Comparison of ENCODE assay signal across 27 cellular contexts in the genomic region with DNA sequence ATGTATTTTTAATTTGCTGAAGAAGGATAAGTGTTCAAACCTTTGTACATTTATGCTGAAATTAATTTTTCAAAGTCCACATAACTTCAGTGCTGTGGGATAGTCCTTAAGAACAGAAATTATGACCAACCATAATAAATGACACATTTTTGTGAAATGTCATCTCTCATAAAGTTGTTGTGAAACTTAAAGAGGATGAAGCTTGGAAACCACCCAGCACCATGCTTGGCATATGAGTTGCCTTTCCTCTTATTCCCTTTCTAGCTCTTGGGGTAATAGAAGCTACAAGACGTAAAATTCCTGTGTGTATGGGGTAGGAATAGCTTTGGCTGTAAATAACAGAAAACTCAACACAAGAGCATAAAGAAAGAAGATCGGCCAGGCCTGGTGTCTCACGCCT. TPM values are rescaled to one million over a fixed set of nuclear protein-coding genes. Genes with fewer than 3 reads are reported as not detected.
A peak's percentile ranks its signal among the peaks of the same experiment; 100 is the strongest.
DNase-seq lines count a peak whose midpoint lies in the region; ATAC-seq, FAIRE-seq and TF ChIP-seq lines count a peak whose summit lies in the region.
"Had no signal": no experiment of that assay in that cellular context is flagged by ENCODE, and none has a peak within 500 bp of the region (broad histone marks: within the 10 kb centered on the region; RNA-seq: fewer than 3 reads in every experiment).

No MANE protein-coding gene starts in this region.

- no peaks in the 10 kb centered on the region for H4K20me1 ChIP-seq in hepatocyte (ENCODE audit: insufficient read depth, poor library complexity, severe bottlenecking)

- no peaks in the 10 kb centered on the region for H3K9me2 ChIP-seq in hepatocyte (replicated peaks; ENCODE audit: insufficient read depth)

- H3K36me3 ChIP-seq in hepatocyte (replicated peaks; ENCODE audit: insufficient read depth, low read depth) (no peaks in the 10 kb centered on the region), upper lobe of left lung (no peaks in the 10 kb centered on the region), esophagus muscularis mucosa (no peaks in the 10 kb centered on the region)
- H3K36me3 ChIP-seq: gastrocnemius medialis had no signal

- no peak for TF ChIP-seq EP300 in upper lobe of left lung (IDR thresholded peaks at IDR 0.05)
- TF ChIP-seq EP300 in esophagus muscularis mucosa (IDR thresholded peaks at IDR 0.05) = no peak

- TF ChIP-seq POLR2A in H54 (IDR thresholded peaks at IDR 0.05; ENCODE audit: low read depth, low read length) (no peak), upper lobe of left lung (IDR thresholded peaks at IDR 0.05) (no peak), esophagus muscularis mucosa (IDR thresholded peaks at IDR 0.05; ENCODE audit: low read depth) (no peak)

- H3K4me3 ChIP-seq in hepatocyte (no peak overlapping the region), upper lobe of left lung (no peak overlapping the region), esophagus muscularis mucosa (no peak overlapping the region)
- H3K4me3 ChIP-seq: gastrocnemius medialis, mucosa of descending colon had no signal

- H3K4me2 ChIP-seq in hepatocyte = peak overlapping the region; percentile 27

- H3K9me3 ChIP-seq in hepatocyte (ENCODE audit: low read depth) (no peaks in the 10 kb centered on the region), upper lobe of left lung (no peaks in the 10 kb centered on the region), esophagus muscularis mucosa (no peaks in the 10 kb centered on the region)
- H3K9me3 ChIP-seq: gastrocnemius medialis, mucosa of descending colon had no signal

- H3K27me3 ChIP-seq in hepatocyte = no peaks in the 10 kb centered on the region
- no peaks in the 10 kb centered on the region for H3K27me3 ChIP-seq in upper lobe of left lung
- no peaks in the 10 kb centered on the region for H3K27me3 ChIP-seq in esophagus muscularis mucosa
- H3K27me3 ChIP-seq: gastrocnemius medialis had no signal

- ATAC-seq in SK-N-SH treated with all-trans-retinoic acid at 6 μM for 48 hours (peak; percentile 22; the same call in 1 of the 3 replicates), upper lobe of left lung (ENCODE audit: low FRiP score in 2 of 2) (no peak)
- ATAC-seq: activated CD4-positive, CD25-positive, alpha-beta regulatory T cell treated with anti-CD3 and anti-CD28 coated beads, Interleukin-2, amount 50 U/mL, for 24 hours; activated CD8-positive, alpha-beta T cell treated with anti-CD3 and anti-CD28 coated beads for 36 hours; gastrocnemius medialis; mucosa of descending colon; sciatic nerve had no signal

- no peak for TF ChIP-seq CTCF in hepatocyte (IDR thresholded peaks at IDR 0.05; ENCODE audit: poor library complexity)
- no peak for TF ChIP-seq CTCF in upper lobe of left lung (IDR thresholded peaks at IDR 0.05)
- no peak for TF ChIP-seq CTCF in esophagus muscularis mucosa (IDR thresholded peaks at IDR 0.05)

- H3K27ac ChIP-seq in hepatocyte = peak overlapping the region; percentile 69
- no peak overlapping the region for H3K27ac ChIP-seq in upper lobe of left lung
- H3K27ac ChIP-seq in esophagus muscularis mucosa (replicated peaks in 1 of 4) = no peak overlapping the region
- H3K27ac ChIP-seq: gastrocnemius medialis had no signal

- H3K79me2 ChIP-seq in hepatocyte = no peaks in the 10 kb centered on the region

- DNase-seq in AG08395 (ENCODE audit: low spot score) = peak; percentile 57
- no peak for DNase-seq in H54 (ENCODE audit: insufficient read length, low spot score)
- DNase-seq in hepatocyte (ENCODE audit: low spot score) = no peak
- DNase-seq in COLO829 (ENCODE audit: low spot score) = no peak
- no peak for DNase-seq in upper lobe of left lung
- DNase-seq in esophagus muscularis mucosa (ENCODE audit: extremely low spot score) = no peak
- no peak for DNase-seq in NCI-H446 treated with DMSO at 0.1 percent for 48 hours (lab: John Stamatoyannopoulos, UW)
- DNase-seq: activated CD8-positive, alpha-beta T cell treated with anti-CD3 and anti-CD28 coated beads for 36 hours; activated effector memory CD4-positive, alpha-beta T cell treated with anti-CD3 and anti-CD28 coated beads, Interleukin-2, amount 50 U/mL, for 16 hours; activated T-cell treated with anti-CD3 and anti-CD28 coated beads for 4 hours; amniotic stem cell; CD4-positive, alpha-beta T cell; DMS153; gastrocnemius medialis; hypothalamus; mucosa of descending colon; NCI-H1417 treated with DMSO at 0.1 percent for 48 hours; NCI-H2107; NCI-H524 treated with DMSO at 0.1 percent for 48 hours; stimulated activated CD8-positive, alpha-beta memory T cell treated with anti-CD3 and anti-CD28 coated beads, Interleukin-4, amount 100 ng/mL, for 48 hours; T1000 had no signal

- 97% methylated on average over 3 of the region's 3 CpGs for WGBS in hepatocyte (ENCODE audit: low lambda C conversion rate, missing lambda C conversion rate)
- 95 to 98% methylated on average over 3 of the region's 3 CpGs for WGBS in upper lobe of left lung, 2 donors
- 94% methylated on average over 3 of the region's 3 CpGs for WGBS in esophagus muscularis mucosa

- no peak overlapping the region for H2AFZ ChIP-seq in hepatocyte

- peak; percentile 11 for FAIRE-seq in H54 (lab: Jason Lieb, UNC)
- FAIRE-seq: GM12891, HTR-8/SVneo, islet of Langerhans had no signal

- intact Hi-C loops in esophagus muscularis mucosa (cut with DNase I) = no loop called here

- peaks cover 4% of the 10 kb centered on the region for H3K4me1 ChIP-seq in hepatocyte (ENCODE audit: insufficient read depth)
- no peaks in the 10 kb centered on the region for H3K4me1 ChIP-seq in upper lobe of left lung
- peaks cover 0 to 23% (median 15%) of the 10 kb centered on the region in 4 donors for H3K4me1 ChIP-seq in esophagus muscularis mucosa

TF ChIP-seq in SK-N-SH treated with all-trans-retinoic acid at 6 μM for 48 hours, 23 proteins besides CTCF, POLR2A, EP300 and RAD21:
- TF ChIP-seq SNAI2 (CRISPR knock-in tag; IDR thresholded peaks at IDR 0.05) = no peak
- no peak for TF ChIP-seq ISL1 (CRISPR knock-in tag; IDR thresholded peaks at IDR 0.05)
- TF ChIP-seq CSDC2 (CRISPR knock-in tag; IDR thresholded peaks at IDR 0.05) = no peak
- TF ChIP-seq, protein P1, sequence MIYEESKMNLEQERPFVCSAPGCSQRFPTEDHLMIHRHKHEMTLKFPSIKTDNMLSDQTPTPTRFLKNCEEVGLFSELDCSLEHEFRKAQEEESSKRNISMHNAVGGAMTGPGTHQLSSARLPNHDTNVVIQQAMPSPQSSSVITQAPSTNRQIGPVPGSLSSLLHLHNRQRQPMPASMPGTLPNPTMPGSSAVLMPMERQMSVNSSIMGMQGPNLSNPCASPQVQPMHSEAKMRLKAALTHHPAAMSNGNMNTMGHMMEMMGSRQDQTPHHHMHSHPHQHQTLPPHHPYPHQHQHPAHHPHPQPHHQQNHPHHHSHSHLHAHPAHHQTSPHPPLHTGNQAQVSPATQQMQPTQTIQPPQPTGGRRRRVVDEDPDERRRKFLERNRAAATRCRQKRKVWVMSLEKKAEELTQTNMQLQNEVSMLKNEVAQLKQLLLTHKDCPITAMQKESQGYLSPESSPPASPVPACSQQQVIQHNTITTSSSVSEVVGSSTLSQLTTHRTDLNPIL (CRISPR knock-in tag; IDR thresholded peaks at IDR 0.05; ENCODE audit: low read depth) = no peak
- TF ChIP-seq TOX (CRISPR knock-in tag; IDR thresholded peaks at IDR 0.05; ENCODE audit: borderline replicate concordance) = no peak
- TF ChIP-seq ZC3H10 (CRISPR knock-in tag; IDR thresholded peaks at IDR 0.05) = no peak
- no peak for TF ChIP-seq OSR1 (CRISPR knock-in tag; IDR thresholded peaks at IDR 0.05)
- no peak for TF ChIP-seq ARNTL (CRISPR knock-in tag; IDR thresholded peaks at IDR 0.05; ENCODE audit: borderline replicate concordance, low read depth)

RNA-seq across cellular contexts. Expression of a gene that starts 18.9 kb away (rescaled TPM):
- total RNA-seq in hepatocyte (41.9 and 45.2 TPM in 2 replicates), upper lobe of left lung (10 to 100 TPM; 31.9 to 57.6 (median 41.9) TPM), esophagus muscularis mucosa (10 to 100 TPM; 28.3 to 45.3 (median 37.7) TPM)
- polyA plus RNA-seq in hepatocyte = 9.3 and 10.8 TPM in 2 replicates
